Comparison of ENCODE assay signal across 1 cellular context in the genomic region with DNA sequence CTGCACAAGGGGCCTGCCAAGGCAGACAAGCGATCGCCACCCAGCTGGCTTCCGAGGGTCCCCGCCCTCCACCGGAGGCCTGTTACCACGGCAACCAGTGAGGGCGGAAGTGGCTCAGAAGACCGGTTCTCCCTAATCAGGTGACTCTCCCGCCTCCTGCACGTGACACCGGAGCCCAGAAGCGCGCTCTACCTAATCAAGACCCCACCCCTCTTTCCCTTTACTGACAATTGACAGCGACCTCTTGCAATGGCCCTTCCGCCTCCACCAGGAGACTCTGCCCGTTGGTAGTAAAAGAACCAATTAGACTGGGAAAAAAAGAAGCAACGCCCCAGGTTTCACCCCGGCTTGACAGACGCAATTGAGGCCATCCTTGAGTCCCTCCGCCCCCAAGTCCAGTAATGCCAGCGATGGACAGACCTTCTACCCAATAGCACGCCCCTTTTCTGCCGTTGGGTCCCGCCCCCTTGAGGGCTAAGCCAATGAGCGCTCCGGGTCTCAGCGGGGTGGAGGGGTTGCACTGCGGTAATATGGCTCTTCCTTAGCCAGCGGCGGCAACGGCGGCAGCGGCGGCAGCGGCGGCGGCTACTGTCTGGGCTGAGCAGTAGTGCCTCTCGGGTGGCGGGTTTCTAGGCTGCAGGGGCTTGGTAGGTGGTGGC.
TF ChIP-seq lines count a peak whose summit lies in the region.

A gene (plus strand): TSS at position 525 of the 659 bp plus-strand sequence. CDS start 198 bp downstream, outside the sequence.

TF ChIP-seq in HepG2, 621 proteins besides CTCF, POLR2A, EP300 and RAD21 (continued from another document and continues in another):
- TF ChIP-seq, protein P1, sequence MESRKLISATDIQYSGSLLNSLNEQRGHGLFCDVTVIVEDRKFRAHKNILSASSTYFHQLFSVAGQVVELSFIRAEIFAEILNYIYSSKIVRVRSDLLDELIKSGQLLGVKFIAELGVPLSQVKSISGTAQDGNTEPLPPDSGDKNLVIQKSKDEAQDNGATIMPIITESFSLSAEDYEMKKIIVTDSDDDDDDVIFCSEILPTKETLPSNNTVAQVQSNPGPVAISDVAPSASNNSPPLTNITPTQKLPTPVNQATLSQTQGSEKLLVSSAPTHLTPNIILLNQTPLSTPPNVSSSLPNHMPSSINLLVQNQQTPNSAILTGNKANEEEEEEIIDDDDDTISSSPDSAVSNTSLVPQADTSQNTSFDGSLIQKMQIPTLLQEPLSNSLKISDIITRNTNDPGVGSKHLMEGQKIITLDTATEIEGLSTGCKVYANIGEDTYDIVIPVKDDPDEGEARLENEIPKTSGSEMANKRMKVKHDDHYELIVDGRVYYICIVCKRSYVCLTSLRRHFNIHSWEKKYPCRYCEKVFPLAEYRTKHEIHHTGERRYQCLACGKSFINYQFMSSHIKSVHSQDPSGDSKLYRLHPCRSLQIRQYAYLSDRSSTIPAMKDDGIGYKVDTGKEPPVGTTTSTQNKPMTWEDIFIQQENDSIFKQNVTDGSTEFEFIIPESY (CRISPR knock-in tag; IDR thresholded peaks at IDR 0.05), result no peak
- TF ChIP-seq ZNF879 (CRISPR knock-in tag; IDR thresholded peaks at IDR 0.05) (no peak), ATF7 (IDR thresholded peaks at IDR 0.05) (no peak), ATF7 (CRISPR knock-in tag; IDR thresholded peaks at IDR 0.05) (no peak), NFIB (CRISPR knock-in tag; IDR thresholded peaks at IDR 0.05; ENCODE audit: borderline replicate concordance) (no peak), RARG (CRISPR knock-in tag; IDR thresholded peaks at IDR 0.05; ENCODE audit: low read depth) (no peak), ZNF761 (CRISPR knock-in tag; conservative IDR thresholded peaks at IDR 0.05) (no peak), ZNF484 (CRISPR knock-in tag; IDR thresholded peaks at IDR 0.05; ENCODE audit: borderline replicate concordance, low read depth) (no peak), SRSF4 (IDR thresholded peaks at IDR 0.05; ENCODE audit: low read depth, low read length, poor library complexity, severe bottlenecking) (no peak), ZNF570 (CRISPR knock-in tag; IDR thresholded peaks at IDR 0.05; ENCODE audit: borderline replicate concordance) (no peak), ZNF788 (CRISPR knock-in tag; IDR thresholded peaks at IDR 0.05; ENCODE audit: borderline replicate concordance) (peak; percentile 48; the same call in 1 of the 2 replicates), ZNF557 (CRISPR knock-in tag; IDR thresholded peaks at IDR 0.05) (no peak), FOXK1 (CRISPR knock-in tag; IDR thresholded peaks at IDR 0.05; ENCODE audit: borderline replicate concordance, low read depth) (0 out of 2 replicates have a peak, but pooled peaks have one; percentile 16), CENPX (CRISPR knock-in tag; IDR thresholded peaks at IDR 0.05) (no peak), RBAK (CRISPR knock-in tag; IDR thresholded peaks at IDR 0.05) (no peak), JARID2 (CRISPR knock-in tag; IDR thresholded peaks at IDR 0.05; ENCODE audit: insufficient replicate concordance) (no peak), XBP1 (CRISPR knock-in tag; IDR thresholded peaks at IDR 0.05) (no peak), ZNF253 (CRISPR knock-in tag; IDR thresholded peaks at IDR 0.05; ENCODE audit: borderline replicate concordance) (no peak), ISX (CRISPR knock-in tag; conservative IDR thresholded peaks at IDR 0.05) (no peak), ZBTB1 (CRISPR knock-in tag; IDR thresholded peaks at IDR 0.05; ENCODE audit: borderline replicate concordance) (no peak), NFE2L1 (CRISPR knock-in tag; IDR thresholded peaks at IDR 0.05; ENCODE audit: borderline replicate concordance) (no peak), ZNF780A (CRISPR knock-in tag; IDR thresholded peaks at IDR 0.05) (no peak), KMT2B (CRISPR knock-in tag; IDR thresholded peaks at IDR 0.05) (no peak), ZNF446 (CRISPR knock-in tag; IDR thresholded peaks at IDR 0.05) (no peak), NR3C1 (CRISPR knock-in tag; IDR thresholded peaks at IDR 0.05) (no peak), ZNF264 (CRISPR knock-in tag; IDR thresholded peaks at IDR 0.05) (no peak), ZMYM3 (CRISPR knock-in tag; IDR thresholded peaks at IDR 0.05) (no peak), SPEN (CRISPR knock-in tag; IDR thresholded peaks at IDR 0.05; ENCODE audit: low read depth) (peak; percentile 34; the same call in 1 of the 2 replicates), ZNF558 (CRISPR knock-in tag; IDR thresholded peaks at IDR 0.05; ENCODE audit: borderline replicate concordance) (no peak), AHR (CRISPR knock-in tag; IDR thresholded peaks at IDR 0.05) (no peak), TEAD3 (CRISPR knock-in tag; optimal IDR thresholded peaks at IDR 0.05; ENCODE audit: borderline replicate concordance) (no peak), ZNF567 (CRISPR knock-in tag; IDR thresholded peaks at IDR 0.05; ENCODE audit: borderline replicate concordance) (no peak; the same call in 1 of the 2 replicates), ZNF569 (CRISPR knock-in tag; IDR thresholded peaks at IDR 0.05; ENCODE audit: borderline replicate concordance) (no peak), RAD51 (IDR thresholded peaks at IDR 0.05; ENCODE audit: borderline replicate concordance) (peak; percentile 97), CBX5 (CRISPR knock-in tag; IDR thresholded peaks at IDR 0.05; ENCODE audit: borderline replicate concordance) (no peak)
- TF ChIP-seq, protein P2, sequence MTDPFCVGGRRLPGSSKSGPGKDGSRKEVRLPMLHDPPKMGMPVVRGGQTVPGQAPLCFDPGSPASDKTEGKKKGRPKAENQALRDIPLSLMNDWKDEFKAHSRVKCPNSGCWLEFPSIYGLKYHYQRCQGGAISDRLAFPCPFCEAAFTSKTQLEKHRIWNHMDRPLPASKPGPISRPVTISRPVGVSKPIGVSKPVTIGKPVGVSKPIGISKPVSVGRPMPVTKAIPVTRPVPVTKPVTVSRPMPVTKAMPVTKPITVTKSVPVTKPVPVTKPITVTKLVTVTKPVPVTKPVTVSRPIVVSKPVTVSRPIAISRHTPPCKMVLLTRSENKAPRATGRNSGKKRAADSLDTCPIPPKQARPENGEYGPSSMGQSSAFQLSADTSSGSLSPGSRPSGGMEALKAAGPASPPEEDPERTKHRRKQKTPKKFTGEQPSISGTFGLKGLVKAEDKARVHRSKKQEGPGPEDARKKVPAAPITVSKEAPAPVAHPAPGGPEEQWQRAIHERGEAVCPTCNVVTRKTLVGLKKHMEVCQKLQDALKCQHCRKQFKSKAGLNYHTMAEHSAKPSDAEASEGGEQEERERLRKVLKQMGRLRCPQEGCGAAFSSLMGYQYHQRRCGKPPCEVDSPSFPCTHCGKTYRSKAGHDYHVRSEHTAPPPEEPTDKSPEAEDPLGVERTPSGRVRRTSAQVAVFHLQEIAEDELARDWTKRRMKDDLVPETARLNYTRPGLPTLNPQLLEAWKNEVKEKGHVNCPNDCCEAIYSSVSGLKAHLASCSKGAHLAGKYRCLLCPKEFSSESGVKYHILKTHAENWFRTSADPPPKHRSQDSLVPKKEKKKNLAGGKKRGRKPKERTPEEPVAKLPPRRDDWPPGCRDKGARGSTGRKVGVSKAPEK (CRISPR knock-in tag; IDR thresholded peaks at IDR 0.05; ENCODE audit: borderline replicate concordance), result no peak
- TF ChIP-seq, protein P3, sequence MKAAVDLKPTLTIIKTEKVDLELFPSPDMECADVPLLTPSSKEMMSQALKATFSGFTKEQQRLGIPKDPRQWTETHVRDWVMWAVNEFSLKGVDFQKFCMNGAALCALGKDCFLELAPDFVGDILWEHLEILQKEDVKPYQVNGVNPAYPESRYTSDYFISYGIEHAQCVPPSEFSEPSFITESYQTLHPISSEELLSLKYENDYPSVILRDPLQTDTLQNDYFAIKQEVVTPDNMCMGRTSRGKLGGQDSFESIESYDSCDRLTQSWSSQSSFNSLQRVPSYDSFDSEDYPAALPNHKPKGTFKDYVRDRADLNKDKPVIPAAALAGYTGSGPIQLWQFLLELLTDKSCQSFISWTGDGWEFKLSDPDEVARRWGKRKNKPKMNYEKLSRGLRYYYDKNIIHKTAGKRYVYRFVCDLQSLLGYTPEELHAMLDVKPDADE (CRISPR knock-in tag; IDR thresholded peaks at IDR 0.05), result no peak
- TF ChIP-seq, protein P4, sequence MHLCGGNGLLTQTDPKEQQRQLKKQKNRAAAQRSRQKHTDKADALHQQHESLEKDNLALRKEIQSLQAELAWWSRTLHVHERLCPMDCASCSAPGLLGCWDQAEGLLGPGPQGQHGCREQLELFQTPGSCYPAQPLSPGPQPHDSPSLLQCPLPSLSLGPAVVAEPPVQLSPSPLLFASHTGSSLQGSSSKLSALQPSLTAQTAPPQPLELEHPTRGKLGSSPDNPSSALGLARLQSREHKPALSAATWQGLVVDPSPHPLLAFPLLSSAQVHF (CRISPR knock-in tag; IDR thresholded peaks at IDR 0.05), result no peak
- TF ChIP-seq, protein P5, sequence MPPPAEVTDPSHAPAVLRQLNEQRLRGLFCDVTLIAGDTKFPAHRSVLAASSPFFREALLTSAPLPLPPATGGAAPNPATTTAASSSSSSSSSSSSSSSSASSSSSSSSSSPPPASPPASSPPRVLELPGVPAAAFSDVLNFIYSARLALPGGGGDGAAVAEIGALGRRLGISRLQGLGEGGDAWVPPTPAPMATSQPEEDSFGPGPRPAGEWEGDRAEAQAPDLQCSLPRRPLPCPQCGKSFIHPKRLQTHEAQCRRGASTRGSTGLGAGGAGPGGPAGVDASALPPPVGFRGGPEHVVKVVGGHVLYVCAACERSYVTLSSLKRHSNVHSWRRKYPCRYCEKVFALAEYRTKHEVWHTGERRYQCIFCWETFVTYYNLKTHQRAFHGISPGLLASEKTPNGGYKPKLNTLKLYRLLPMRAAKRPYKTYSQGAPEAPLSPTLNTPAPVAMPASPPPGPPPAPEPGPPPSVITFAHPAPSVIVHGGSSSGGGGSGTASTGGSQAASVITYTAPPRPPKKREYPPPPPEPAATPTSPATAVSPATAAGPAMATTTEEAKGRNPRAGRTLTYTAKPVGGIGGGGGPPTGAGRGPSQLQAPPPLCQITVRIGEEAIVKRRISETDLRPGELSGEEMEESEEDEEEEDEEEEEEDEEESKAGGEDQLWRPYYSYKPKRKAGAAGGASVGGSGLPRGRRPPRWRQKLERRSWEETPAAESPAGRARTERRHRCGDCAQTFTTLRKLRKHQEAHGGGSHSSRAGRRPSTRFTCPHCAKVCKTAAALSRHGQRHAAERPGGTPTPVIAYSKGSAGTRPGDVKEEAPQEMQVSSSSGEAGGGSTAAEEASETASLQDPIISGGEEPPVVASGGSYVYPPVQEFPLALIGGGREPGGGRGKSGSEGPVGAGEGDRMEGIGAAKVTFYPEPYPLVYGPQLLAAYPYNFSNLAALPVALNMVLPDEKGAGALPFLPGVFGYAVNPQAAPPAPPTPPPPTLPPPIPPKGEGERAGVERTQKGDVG (CRISPR knock-in tag; IDR thresholded peaks at IDR 0.05; ENCODE audit: borderline replicate concordance), result no peak
- TF ChIP-seq, protein P6, sequence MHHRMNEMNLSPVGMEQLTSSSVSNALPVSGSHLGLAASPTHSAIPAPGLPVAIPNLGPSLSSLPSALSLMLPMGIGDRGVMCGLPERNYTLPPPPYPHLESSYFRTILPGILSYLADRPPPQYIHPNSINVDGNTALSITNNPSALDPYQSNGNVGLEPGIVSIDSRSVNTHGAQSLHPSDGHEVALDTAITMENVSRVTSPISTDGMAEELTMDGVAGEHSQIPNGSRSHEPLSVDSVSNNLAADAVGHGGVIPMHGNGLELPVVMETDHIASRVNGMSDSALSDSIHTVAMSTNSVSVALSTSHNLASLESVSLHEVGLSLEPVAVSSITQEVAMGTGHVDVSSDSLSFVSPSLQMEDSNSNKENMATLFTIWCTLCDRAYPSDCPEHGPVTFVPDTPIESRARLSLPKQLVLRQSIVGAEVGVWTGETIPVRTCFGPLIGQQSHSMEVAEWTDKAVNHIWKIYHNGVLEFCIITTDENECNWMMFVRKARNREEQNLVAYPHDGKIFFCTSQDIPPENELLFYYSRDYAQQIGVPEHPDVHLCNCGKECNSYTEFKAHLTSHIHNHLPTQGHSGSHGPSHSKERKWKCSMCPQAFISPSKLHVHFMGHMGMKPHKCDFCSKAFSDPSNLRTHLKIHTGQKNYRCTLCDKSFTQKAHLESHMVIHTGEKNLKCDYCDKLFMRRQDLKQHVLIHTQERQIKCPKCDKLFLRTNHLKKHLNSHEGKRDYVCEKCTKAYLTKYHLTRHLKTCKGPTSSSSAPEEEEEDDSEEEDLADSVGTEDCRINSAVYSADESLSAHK (CRISPR knock-in tag; IDR thresholded peaks at IDR 0.05; ENCODE audit: borderline replicate concordance), result no peak
- TF ChIP-seq, protein P7, sequence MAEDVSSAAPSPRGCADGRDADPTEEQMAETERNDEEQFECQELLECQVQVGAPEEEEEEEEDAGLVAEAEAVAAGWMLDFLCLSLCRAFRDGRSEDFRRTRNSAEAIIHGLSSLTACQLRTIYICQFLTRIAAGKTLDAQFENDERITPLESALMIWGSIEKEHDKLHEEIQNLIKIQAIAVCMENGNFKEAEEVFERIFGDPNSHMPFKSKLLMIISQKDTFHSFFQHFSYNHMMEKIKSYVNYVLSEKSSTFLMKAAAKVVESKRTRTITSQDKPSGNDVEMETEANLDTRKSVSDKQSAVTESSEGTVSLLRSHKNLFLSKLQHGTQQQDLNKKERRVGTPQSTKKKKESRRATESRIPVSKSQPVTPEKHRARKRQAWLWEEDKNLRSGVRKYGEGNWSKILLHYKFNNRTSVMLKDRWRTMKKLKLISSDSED (CRISPR knock-in tag; IDR thresholded peaks at IDR 0.05), result no peak
- TF ChIP-seq, protein P8, sequence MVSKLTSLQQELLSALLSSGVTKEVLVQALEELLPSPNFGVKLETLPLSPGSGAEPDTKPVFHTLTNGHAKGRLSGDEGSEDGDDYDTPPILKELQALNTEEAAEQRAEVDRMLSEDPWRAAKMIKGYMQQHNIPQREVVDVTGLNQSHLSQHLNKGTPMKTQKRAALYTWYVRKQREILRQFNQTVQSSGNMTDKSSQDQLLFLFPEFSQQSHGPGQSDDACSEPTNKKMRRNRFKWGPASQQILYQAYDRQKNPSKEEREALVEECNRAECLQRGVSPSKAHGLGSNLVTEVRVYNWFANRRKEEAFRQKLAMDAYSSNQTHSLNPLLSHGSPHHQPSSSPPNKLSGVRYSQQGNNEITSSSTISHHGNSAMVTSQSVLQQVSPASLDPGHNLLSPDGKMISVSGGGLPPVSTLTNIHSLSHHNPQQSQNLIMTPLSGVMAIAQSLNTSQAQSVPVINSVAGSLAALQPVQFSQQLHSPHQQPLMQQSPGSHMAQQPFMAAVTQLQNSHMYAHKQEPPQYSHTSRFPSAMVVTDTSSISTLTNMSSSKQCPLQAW (CRISPR knock-in tag; IDR thresholded peaks at IDR 0.05), result no peak
- TF ChIP-seq, protein P9, sequence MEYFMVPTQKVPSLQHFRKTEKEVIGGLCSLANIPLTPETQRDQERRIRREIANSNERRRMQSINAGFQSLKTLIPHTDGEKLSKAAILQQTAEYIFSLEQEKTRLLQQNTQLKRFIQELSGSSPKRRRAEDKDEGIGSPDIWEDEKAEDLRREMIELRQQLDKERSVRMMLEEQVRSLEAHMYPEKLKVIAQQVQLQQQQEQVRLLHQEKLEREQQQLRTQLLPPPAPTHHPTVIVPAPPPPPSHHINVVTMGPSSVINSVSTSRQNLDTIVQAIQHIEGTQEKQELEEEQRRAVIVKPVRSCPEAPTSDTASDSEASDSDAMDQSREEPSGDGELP (IDR thresholded peaks at IDR 0.05; ENCODE audit: borderline replicate concordance, low read depth), result peak; percentile 95
- TF ChIP-seq, protein P10, sequence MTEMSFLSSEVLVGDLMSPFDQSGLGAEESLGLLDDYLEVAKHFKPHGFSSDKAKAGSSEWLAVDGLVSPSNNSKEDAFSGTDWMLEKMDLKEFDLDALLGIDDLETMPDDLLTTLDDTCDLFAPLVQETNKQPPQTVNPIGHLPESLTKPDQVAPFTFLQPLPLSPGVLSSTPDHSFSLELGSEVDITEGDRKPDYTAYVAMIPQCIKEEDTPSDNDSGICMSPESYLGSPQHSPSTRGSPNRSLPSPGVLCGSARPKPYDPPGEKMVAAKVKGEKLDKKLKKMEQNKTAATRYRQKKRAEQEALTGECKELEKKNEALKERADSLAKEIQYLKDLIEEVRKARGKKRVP (CRISPR knock-in tag; IDR thresholded peaks at IDR 0.05), result no peak
